24 cellular contexts compared by ENCODE assay signal in genomic region chr17:21505819-21506815, GRCh38.
"Had no signal": no experiment of that assay in that cellular context is flagged by ENCODE, and none has a peak within 500 bp of the region (broad histone marks: within the 10 kb centered on the region; RNA-seq: fewer than 3 reads in every experiment).

No MANE protein-coding gene starts in this region.

- H3K4me1 ChIP-seq: Peyer's patch, SJSA1 had no signal

- H3K4me2 ChIP-seq: KMS-11 had no signal

- FAIRE-seq: K562 had no signal

- DNase-seq: Kasumi-1, MM.1S, NCI-H1105, NCI-H1417, NCI-H1436 treated with DMSO at 0.1 percent for 48 hours, NCI-H1694, NCI-H187 treated with DMSO at 0.1 percent for 48 hours, NCI-H2029 treated with DMSO at 0.1 percent for 48 hours, NCI-H2171 treated with DMSO at 0.1 percent for 48 hours, NCI-H345, NCI-H446 treated with DMSO at 0.1 percent for 48 hours, NCI-H510A treated with DMSO at 0.1 percent for 48 hours, NCI-H526, NCI-H82, PC-3, Peyer's patch, SIG-M5 had no signal

- H3K9me3 ChIP-seq: Peyer's patch, SJSA1 had no signal

- H3K27ac ChIP-seq: HL-60, KMS-11, Peyer's patch, SJSA1, SK-N-MC had no signal

- ATAC-seq: K562, PC-3, Right ventricle myocardium inferior had no signal

- H3K27ac Mint-ChIP-seq: IgD-negative memory B cell had no signal

- H3K4me3 ChIP-seq: K562, Peyer's patch, SJSA1, SK-N-MC had no signal

- H3K9ac ChIP-seq: KMS-11 had no signal

- H3K9me3 Mint-ChIP-seq: IgD-negative memory B cell had no signal

- H3K27me3 ChIP-seq: Peyer's patch had no signal

- H3K36me3 ChIP-seq: Peyer's patch, SJSA1 had no signal
